ENCODE assay signal across 1 cellular context in genomic region chr15:82737975-82738374, GRCh38.
TF ChIP-seq lines count a peak whose summit lies in the region.

No MANE protein-coding gene starts in this region.

TF ChIP-seq in K562, 482 proteins besides CTCF, POLR2A, EP300 and RAD21 (continues in another document):
- TF ChIP-seq FOXA1 (IDR thresholded peaks at IDR 0.05; ENCODE audit: borderline replicate concordance) (no peak), EZH2 (IDR thresholded peaks at IDR 0.05; ENCODE audit: borderline replicate concordance, low read depth, low read length) (no peak), ARID3A (IDR thresholded peaks at IDR 0.05; ENCODE audit: borderline replicate concordance, low read depth, low read length) (no peak), PPARD (CRISPR knock-in tag; IDR thresholded peaks at IDR 0.05) (no peak), TGIF2 (CRISPR knock-in tag; IDR thresholded peaks at IDR 0.05) (no peak), CLOCK (CRISPR knock-in tag; IDR thresholded peaks at IDR 0.05; ENCODE audit: borderline replicate concordance) (no peak), HNRNPLL (IDR thresholded peaks at IDR 0.05; ENCODE audit: low read depth, low read length, poor library complexity, severe bottlenecking) (no peak), AFF4 (CRISPR knock-in tag; IDR thresholded peaks at IDR 0.05) (no peak), TBP (optimal IDR thresholded peaks at IDR 0.05; ENCODE audit: low read depth, low read length) (no peak), FOXA3 (CRISPR knock-in tag; conservative IDR thresholded peaks at IDR 0.05 in 1 of 2, IDR thresholded peaks at IDR 0.05 in 1 of 2) (no peak), PATZ1 (CRISPR knock-in tag; IDR thresholded peaks at IDR 0.05; ENCODE audit: borderline replicate concordance) (no peak), ZFP1 (CRISPR knock-in tag; IDR thresholded peaks at IDR 0.05) (no peak), ZNF445 (CRISPR knock-in tag; IDR thresholded peaks at IDR 0.05; ENCODE audit: low read depth) (no peak), FOXK1 (CRISPR knock-in tag; IDR thresholded peaks at IDR 0.05; ENCODE audit: borderline replicate concordance) (no peak), RBM22 (IDR thresholded peaks at IDR 0.05; ENCODE audit: low read depth, low read length, poor library complexity, severe bottlenecking) (no peak), NR2C1 (IDR thresholded peaks at IDR 0.05) (no peak), NR2C1 (tag; IDR thresholded peaks at IDR 0.05) (no peak), ZBTB17 (CRISPR knock-in tag; IDR thresholded peaks at IDR 0.05) (no peak), ZNF76 (CRISPR knock-in tag; IDR thresholded peaks at IDR 0.05; ENCODE audit: borderline replicate concordance) (no peak), NFE2L1 (tag; IDR thresholded peaks at IDR 0.05; ENCODE audit: borderline replicate concordance, low read depth) (no peak), ZNF77 (CRISPR knock-in tag; IDR thresholded peaks at IDR 0.05) (no peak), CHD2 (IDR thresholded peaks at IDR 0.05; ENCODE audit: low read depth, low read length) (no peak), HDGF (IDR thresholded peaks at IDR 0.05) (no peak), ZNF778 (CRISPR knock-in tag; IDR thresholded peaks at IDR 0.05) (no peak), ZNF316 (IDR thresholded peaks at IDR 0.05) (peak; percentile 48), TSC22D4 (tag; IDR thresholded peaks at IDR 0.05) (no peak), ZFPM2 (CRISPR knock-in tag; IDR thresholded peaks at IDR 0.05) (no peak), ZNF436 (CRISPR knock-in tag; IDR thresholded peaks at IDR 0.05) (no peak), HES1 (IDR thresholded peaks at IDR 0.05; ENCODE audit: low read depth) (no peak), STAT5A (IDR thresholded peaks at IDR 0.05; ENCODE audit: borderline replicate concordance, low read length) (no peak), HEY1 (CRISPR knock-in tag; IDR thresholded peaks at IDR 0.05; ENCODE audit: borderline replicate concordance) (no peak), THAP12 (CRISPR knock-in tag; IDR thresholded peaks at IDR 0.05) (no peak), UBTF (IDR thresholded peaks at IDR 0.05; ENCODE audit: borderline replicate concordance in 1 of 2, low read depth in 2 of 2, low read length in 2 of 2) (no peak), RBM39 (optimal IDR thresholded peaks at IDR 0.05; ENCODE audit: low read depth, low read length) (no peak), ZNF655 (CRISPR knock-in tag; IDR thresholded peaks at IDR 0.05) (no peak), PHF21A (IDR thresholded peaks at IDR 0.05; ENCODE audit: borderline replicate concordance, low read depth) (no peak), ZNF766 (CRISPR knock-in tag; conservative IDR thresholded peaks at IDR 0.05) (peak; percentile 73), CBX5 (IDR thresholded peaks at IDR 0.05; ENCODE audit: borderline replicate concordance, low read depth) (no peak), TFE3 (CRISPR knock-in tag; IDR thresholded peaks at IDR 0.05) (no peak), ETV5 (CRISPR knock-in tag; IDR thresholded peaks at IDR 0.05; ENCODE audit: low read depth) (no peak), IRF2 (CRISPR knock-in tag; IDR thresholded peaks at IDR 0.05) (no peak), ZFX (CRISPR knock-in tag; IDR thresholded peaks at IDR 0.05) (no peak), MYNN (IDR thresholded peaks at IDR 0.05) (peak; percentile 77; the same call in 1 of the 2 replicates), MYNN (CRISPR knock-in tag; IDR thresholded peaks at IDR 0.05) (no peak), ZNF23 (CRISPR knock-in tag; IDR thresholded peaks at IDR 0.05) (no peak), ZNF561 (CRISPR knock-in tag; conservative IDR thresholded peaks at IDR 0.05) (no peak), KDM2B (CRISPR knock-in tag; IDR thresholded peaks at IDR 0.05) (no peak), RFX1 (IDR thresholded peaks at IDR 0.05) (peak; percentile 86), ZNF830 (CRISPR knock-in tag; IDR thresholded peaks at IDR 0.05) (no peak)
